9 cellular contexts compared by ENCODE assay signal in genomic region chr9:70260007-70260443, GRCh38. TPM values are rescaled to one million over a fixed set of nuclear protein-coding genes. Genes with fewer than 3 reads are reported as not detected.
DNase-seq lines count a peak whose midpoint lies in the region; ATAC-seq and TF ChIP-seq lines count a peak whose summit lies in the region.
"Had no signal": no experiment of that assay in that cellular context is flagged by ENCODE, and none has a peak within 500 bp of the region (broad histone marks: within the 10 kb centered on the region; RNA-seq: fewer than 3 reads in every experiment).

No MANE protein-coding gene starts in this region.

- H4K20me1 ChIP-seq in DOHH2 (ENCODE audit: control insufficient read depth, insufficient read depth, low read depth, low read length), result peaks cover 20% of the 10 kb centered on the region

- H3K9me3 ChIP-seq in DOHH2 (ENCODE audit: control insufficient read depth, insufficient read depth, low read length), result no peaks in the 10 kb centered on the region
- H3K9me3 ChIP-seq in Peyer's patch, result no peaks in the 10 kb centered on the region
- no peaks in the 10 kb centered on the region for H3K9me3 ChIP-seq in ovary

- DNase-seq in Peyer's patch (no peak), erythroblast (lab: John Stamatoyannopoulos, UW) (peak; percentile 16 to 25), ovary (peak in 4 of 5 donors; percentile 30 to 53 (median 39)), NCI-H524 (lab: John Stamatoyannopoulos, UW) (no peak), NCI-H1436 treated with DMSO at 0.1 percent for 48 hours (lab: John Stamatoyannopoulos, UW) (no peak)
- DNase-seq: T-helper 9 cell had no signal

- intact Hi-C loops in ovary (cut with DNase I), result loop anchor here in 1 of 4 donors (5.0 kb wide), 1 partner anchor 352 kb away; no protein-coding TSS in a partner anchor

- peak overlapping the region; percentile 92 for H3K4me2 ChIP-seq in DOHH2 (ENCODE audit: low read length)

- TF ChIP-seq EP300 in ovary (IDR thresholded peaks at IDR 0.05), result no peak

- no peaks in the 10 kb centered on the region for H3K9me2 ChIP-seq in DOHH2 (replicated peaks; ENCODE audit: control insufficient read depth, low read length)

- H3K36me3 ChIP-seq in DOHH2 (ENCODE audit: control insufficient read depth, low read length) (peaks cover 57% of the 10 kb centered on the region), Peyer's patch (peaks cover 0 to 10% (median 0%) of the 10 kb centered on the region in 3 donors), ovary (no peaks in the 10 kb centered on the region)

- TF ChIP-seq POLR2A in Peyer's patch (IDR thresholded peaks at IDR 0.05) (no peak), erythroblast (IDR thresholded peaks at IDR 0.05; ENCODE audit: low read length) (no peak), ovary (IDR thresholded peaks at IDR 0.05) (no peak)

- WGBS in ovary, 3 donors, result 64 to 72% (median 66%) methylated on average over 30 of the region's 30 CpGs

- H3K4me3 ChIP-seq in DOHH2 (ENCODE audit: low read length) (peak overlapping the region; percentile 90), Peyer's patch (peak overlapping the region in 3 of 4 donors; percentile 64 to 93 (median 71)), ovary (peak overlapping the region; percentile 61)

- no peak overlapping the region for H3K27ac ChIP-seq in DOHH2 (ENCODE audit: low read depth, low read length)
- H3K27ac ChIP-seq in Peyer's patch, result no peak overlapping the region
- H3K27ac ChIP-seq in ovary, result no peak overlapping the region

- ATAC-seq in GM18520 (IDR thresholded peaks at IDR 0.05; ENCODE audit: unreplicated experiment) (no peak), HG03457 (IDR thresholded peaks at IDR 0.05; ENCODE audit: unreplicated experiment) (no peak)

- 0 out of 2 replicates have a peak, but pooled peaks cover 5% of the 10 kb centered on the region for H3F3A ChIP-seq in DOHH2 (ENCODE audit: control insufficient read depth, insufficient read depth)

- peaks cover 58% of the 10 kb centered on the region for H3K4me1 ChIP-seq in DOHH2 (ENCODE audit: control insufficient read depth, low read length)
- peaks cover 3 to 37% (median 13%) of the 10 kb centered on the region in 4 donors for H3K4me1 ChIP-seq in Peyer's patch
- H3K4me1 ChIP-seq in ovary (ENCODE audit: insufficient read depth), result peaks cover 25% of the 10 kb centered on the region

- peaks cover 72% of the 10 kb centered on the region for H3K79me2 ChIP-seq in DOHH2 (ENCODE audit: control insufficient read depth, low read length)

- TF ChIP-seq CTCF in DOHH2 (IDR thresholded peaks at IDR 0.05; ENCODE audit: low read depth, low read length, poor library complexity, severe bottlenecking) (no peak), Peyer's patch (IDR thresholded peaks at IDR 0.05) (no peak), ovary (IDR thresholded peaks at IDR 0.05) (no peak)

- H3K27me3 ChIP-seq in DOHH2 (ENCODE audit: control insufficient read depth, low read length) (no peaks in the 10 kb centered on the region), Peyer's patch (no peaks in the 10 kb centered on the region), ovary (no peaks in the 10 kb centered on the region)

RNA-seq across cellular contexts. Expression of gene SMC5, which starts 1.2 kb away (rescaled TPM):
- total RNA-seq in Peyer's patch (100 to 1,000 TPM in 1 of 4 donors, 10 to 100 TPM in 3; 23.3 to 235 (median 86.5) TPM), ovary (10 to 100 TPM; 32.4 to 55.8 (median 52.6) TPM)
- polyA plus RNA-seq in ovary, result 10 to 100 TPM; 19.5 to 27.3 TPM

Comparison
In these comparisons a context has a peak if more than half of its experiments do, and no peak if none do; other contexts are left out.
1. DNase-seq: peak in erythroblast (2 of 2) and ovary (4 of 5); none in Peyer's patch (0 of 3), NCI-H524 (0 of 2) and NCI-H1436 treated with DMSO at 0.1 percent for 48 hours (single experiment).
2. Peak in every context shown above with its lines, with median percentiles within 50 percentile points of each other: H3K4me3 ChIP-seq.